In the genomic region with DNA sequence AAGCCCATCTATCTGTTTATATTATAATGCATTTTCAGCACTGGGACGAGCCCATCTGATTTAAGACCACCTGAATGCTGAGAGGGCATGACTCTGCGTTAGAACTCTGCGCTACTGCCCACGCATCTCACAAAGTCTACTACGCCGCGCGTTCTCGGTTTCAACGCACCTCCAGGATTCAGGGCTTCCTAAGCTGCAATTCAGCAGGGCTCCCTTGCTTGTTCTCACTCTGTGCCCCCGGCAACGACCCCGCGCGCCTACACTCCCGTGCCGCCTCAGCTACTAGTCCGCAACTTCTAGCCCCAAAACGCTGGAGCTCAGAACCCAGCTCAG, we compare ENCODE assay signal across 9 cellular contexts. TPM values are rescaled to one million over a fixed set of nuclear protein-coding genes. Genes with fewer than 3 reads are reported as not detected.
A peak's percentile ranks its signal among the peaks of the same experiment; 100 is the strongest.
DNase-seq lines count a peak whose midpoint lies in the region; ATAC-seq and TF ChIP-seq lines count a peak whose summit lies in the region.
"Had no signal": no experiment of that assay in that cellular context is flagged by ENCODE, and none has a peak within 500 bp of the region (broad histone marks: within the 10 kb centered on the region; RNA-seq: fewer than 3 reads in every experiment).

No MANE protein-coding gene starts in this region.

- no peaks in the 10 kb centered on the region for H3K9me3 ChIP-seq in HUES6 (ENCODE audit: control insufficient read depth, insufficient read depth, low read depth, low read length)

- DNase-seq in T-helper 1 cell (no peak), choroid plexus epithelial cell (ENCODE audit: low read depth) (no peak), naive B cell (no peak), COLO829 (ENCODE audit: low spot score) (no peak)
- no peak for DNase-seq in stimulated activated CD4-positive, alpha-beta T cell treated with anti-CD3 and anti-CD28 coated beads, Interleukin-4, amount 100 ng/mL, for 4 hours

- peaks cover 2% of the 10 kb centered on the region for H3K36me3 Mint-ChIP-seq in T-helper 1 cell treated with Interleukin-12 subunit alpha and Interleukin-12 subunit beta and Interleukin-4 antibody, amounts not matched to agents 30 μg/mL and 1 μg/mL, for 36 hours (ENCODE audit: low read depth)
- no peaks in the 10 kb centered on the region for H3K36me3 Mint-ChIP-seq in naive B cell

- H3K4me1 Mint-ChIP-seq in T-helper 1 cell treated with Interleukin-12 subunit alpha and Interleukin-12 subunit beta and Interleukin-4 antibody, amounts not matched to agents 30 μg/mL and 1 μg/mL, for 36 hours (ENCODE audit: low read depth) = peaks cover 12% of the 10 kb centered on the region
- H3K4me1 Mint-ChIP-seq in naive B cell = peaks cover 11 to 29% (median 19%) of the 10 kb centered on the region in 3 donors

- H3K36me3 ChIP-seq in HUES6 (ENCODE audit: control insufficient read depth, insufficient read depth, low read length) = no peaks in the 10 kb centered on the region; the same call in 1 of the 2 replicates

- peaks cover 73% of the 10 kb centered on the region for H3K27me3 Mint-ChIP-seq in T-helper 1 cell treated with Interleukin-12 subunit alpha and Interleukin-12 subunit beta and Interleukin-4 antibody, amounts not matched to agents 30 μg/mL and 1 μg/mL, for 36 hours (ENCODE audit: low read depth)
- H3K27me3 Mint-ChIP-seq in naive B cell = peaks cover 48 to 72% (median 56%) of the 10 kb centered on the region in 3 donors

- H3K4me1 ChIP-seq in HUES6 (ENCODE audit: control insufficient read depth, insufficient read depth, low read length) = peaks cover 11% of the 10 kb centered on the region; the same call in 1 of the 2 replicates

- H3K9me3 Mint-ChIP-seq in T-helper 1 cell treated with Interleukin-12 subunit alpha and Interleukin-12 subunit beta and Interleukin-4 antibody, amounts not matched to agents 30 μg/mL and 1 μg/mL, for 36 hours = no peaks in the 10 kb centered on the region
- H3K9me3 Mint-ChIP-seq in naive B cell = peaks cover 0 to 6% (median 4%) of the 10 kb centered on the region in 7 donors

- no peak overlapping the region for H3K27ac ChIP-seq in HUES6 (ENCODE audit: low read depth, low read length)

- H3K27me3 ChIP-seq in HUES6 (ENCODE audit: control insufficient read depth, insufficient read depth, low read length) = peaks cover 47% of the 10 kb centered on the region

- H3K27ac Mint-ChIP-seq in T-helper 1 cell treated with Interleukin-12 subunit alpha and Interleukin-12 subunit beta and Interleukin-4 antibody, amounts not matched to agents 30 μg/mL and 1 μg/mL, for 36 hours = no peak overlapping the region
- no peak overlapping the region for H3K27ac Mint-ChIP-seq in naive B cell
- H3K27ac Mint-ChIP-seq: CD4-positive, CD25-positive, alpha-beta regulatory T cell had no signal

- peak overlapping the region; percentile 82 for H3K4me3 Mint-ChIP-seq in T-helper 1 cell treated with Interleukin-12 subunit alpha and Interleukin-12 subunit beta and Interleukin-4 antibody, amounts not matched to agents 30 μg/mL and 1 μg/mL, for 36 hours
- H3K4me3 Mint-ChIP-seq in naive B cell = peak overlapping the region; percentile 75 to 89 (median 84)

- peak overlapping the region; percentile 84 for H3K4me3 ChIP-seq in HUES6 (ENCODE audit: low read depth, low read length)
- H3K4me3 ChIP-seq in choroid plexus epithelial cell (ENCODE audit: low read depth, low read length) = peak overlapping the region; percentile 78

- H3K9ac ChIP-seq in HUES6 (ENCODE audit: low read length) = peak overlapping the region; percentile 26

- no peak for TF ChIP-seq CTCF in choroid plexus epithelial cell (conservative IDR thresholded peaks at IDR 0.05; ENCODE audit: low read depth, low read length)

- ATAC-seq in naive B cell (ENCODE audit: low read depth in 2 of 2) = peak in 1 of 2 donors; percentile 34
- no peak for ATAC-seq in GM21528 (IDR thresholded peaks at IDR 0.05; ENCODE audit: low FRiP score, unreplicated experiment)

RNA-seq across cellular contexts. Expression of gene ARHGEF26, which starts 0.3 kb away (rescaled TPM):
- under 1 TPM in 4 of 6 donors, not detected in 2; 0.11 to 0.22 (median 0.14) TPM for polyA plus RNA-seq in naive B cell (ENCODE audit: low read depth in 6 of 6)
